In the genomic region with DNA sequence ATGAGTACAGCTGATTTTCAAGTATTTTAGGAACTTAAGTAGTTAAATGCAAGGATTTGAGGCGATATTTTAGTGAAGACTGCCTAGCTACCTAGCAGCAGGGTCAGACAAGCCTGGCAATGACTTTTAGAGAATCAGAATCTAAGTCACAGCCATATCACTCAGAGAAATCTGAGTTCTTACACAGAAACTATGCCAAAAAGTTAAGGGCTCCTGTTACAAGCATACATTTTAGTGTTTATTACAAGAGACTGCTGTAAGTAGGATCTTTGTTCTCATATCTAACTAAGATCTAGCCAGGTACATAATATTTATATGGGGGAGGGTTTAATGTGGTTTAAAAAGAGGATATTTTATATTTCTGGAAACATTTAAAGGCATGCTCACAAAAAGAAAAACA, we compare ENCODE assay signal across 21 cellular contexts. TPM values are rescaled to one million over a fixed set of nuclear protein-coding genes. Genes with fewer than 3 reads are reported as not detected.
DNase-seq lines count a peak whose midpoint lies in the region; ATAC-seq, FAIRE-seq and TF ChIP-seq lines count a peak whose summit lies in the region.
"Had no signal": no experiment of that assay in that cellular context is flagged by ENCODE, and none has a peak within 500 bp of the region (broad histone marks: within the 10 kb centered on the region; RNA-seq: fewer than 3 reads in every experiment).

No MANE protein-coding gene starts in this region.

- WGBS in sigmoid colon, 2 donors: 69 to 76% methylated on average over 1 of the region's 1 CpG

- no peak for TF ChIP-seq CTCF in PC-3 (conservative IDR thresholded peaks at IDR 0.05; ENCODE audit: low read depth, low read length)
- TF ChIP-seq CTCF in endothelial cell (IDR thresholded peaks at IDR 0.05; ENCODE audit: unreplicated experiment): no peak
- no peak for TF ChIP-seq CTCF in sigmoid colon (IDR thresholded peaks at IDR 0.05)

- POLR2A ChIA-PET in PC-3 (lab: Charles Lee; ENCODE audit: unreplicated experiment): interaction anchor here (0.6 kb wide), 1 partner anchor 14 kb away, joined by 4 read pairs; no protein-coding TSS in a partner anchor

- DNase-seq in H54 (ENCODE audit: insufficient read length, low spot score) (no peak), PC-3 (peak; percentile 61), endothelial cell (ENCODE audit: low spot score) (no peak), sigmoid colon (no peak), KG1 (lab: John Stamatoyannopoulos, UW) (no peak), SHP77 (lab: John Stamatoyannopoulos, UW) (no peak)
- DNase-seq: activated CD4-positive, alpha-beta T cell treated with anti-CD3 and anti-CD28 coated beads, Interleukin-2, amount 50 U/mL, for 4 hours; activated CD8-positive, alpha-beta memory T cell treated with anti-CD3 and anti-CD28 coated beads, Interleukin-2, amount 50 U/mL, for 48 hours; cerebellar nuclear complex; dorsolateral prefrontal cortex; left cardiac atrium; naive thymus-derived CD8-positive, alpha-beta T cell; NCI-H526 treated with DMSO at 0.1 percent for 48 hours; tibial artery had no signal

- no TSS peak for BruUV-seq in PC-3 (replicated peaks; lab: Mats Ljungman, UMichigan)

- no peak overlapping the region for H2AFZ ChIP-seq in PC-3 (ENCODE audit: low read length)

- FAIRE-seq in H54 (lab: Jason Lieb, UNC): peak; percentile 83

- no peaks in the 10 kb centered on the region for H3K9me3 Mint-ChIP-seq in endothelial cell (ENCODE audit: unreplicated experiment)
- H3K9me3 Mint-ChIP-seq: activated naive CD4-positive, alpha-beta T cell treated with anti-CD3 and anti-CD28 coated beads, Interleukin-2, amount 50 U/mL, for 72 hours; activated T-helper 17 cell treated with anti-CD3 and anti-CD28 coated beads, Interleukin-2, amount 50 U/mL, for 72 hours; naive thymus-derived CD8-positive, alpha-beta T cell; stimulated activated naive CD8-positive, alpha-beta T cell treated with anti-CD3 and anti-CD28 coated beads, Interleukin-15, Interleukin-2, amounts not matched to agents 100 ng/mL and 50 ng/mL, for 24 hours had no signal

- peaks cover 8% of the 10 kb centered on the region for H3K27me3 Mint-ChIP-seq in endothelial cell (ENCODE audit: unreplicated experiment)
- H3K27me3 Mint-ChIP-seq: activated T-helper 17 cell treated with anti-CD3 and anti-CD28 coated beads, Interleukin-2, amount 50 U/mL, for 72 hours; naive thymus-derived CD8-positive, alpha-beta T cell; stimulated activated naive CD8-positive, alpha-beta T cell treated with anti-CD3 and anti-CD28 coated beads, Interleukin-15, Interleukin-2, amounts not matched to agents 100 ng/mL and 50 ng/mL, for 24 hours had no signal

- H4K20me1 ChIP-seq in PC-3 (ENCODE audit: low read length): peaks cover 38% of the 10 kb centered on the region

- intact Hi-C loops in PC-3 (cut with micrococcal nuclease) (loop anchor here (2.0 to 5.0 kb wide), 2 partner anchors 19 to 33 kb away; no protein-coding TSS in a partner anchor), sigmoid colon (cut with DNase I) (no loop called here)

- CTCF ChIA-PET in PC-3 (lab: Charles Lee): no interaction called here

- H3K4me3 ChIP-seq in PC-3 (ENCODE audit: low read length): no peak overlapping the region
- H3K4me3 ChIP-seq in sigmoid colon: no peak overlapping the region
- H3K4me3 ChIP-seq: ascending aorta, dorsolateral prefrontal cortex, tibial artery had no signal

- H3K36me3 Mint-ChIP-seq in endothelial cell (ENCODE audit: low read depth, unreplicated experiment): peaks cover 9% of the 10 kb centered on the region

- no peaks in the 10 kb centered on the region for H3F3A ChIP-seq in PC-3 (ENCODE audit: low read length, unreplicated experiment)

- no peak overlapping the region for H3K9ac ChIP-seq in PC-3 (ENCODE audit: low read length)

- TF ChIP-seq POLR2A in H54 (IDR thresholded peaks at IDR 0.05; ENCODE audit: low read depth, low read length) (no peak), sigmoid colon (IDR thresholded peaks at IDR 0.05) (no peak)

- H3K27me3 ChIP-seq in PC-3 (ENCODE audit: low read length): no peaks in the 10 kb centered on the region
- no peaks in the 10 kb centered on the region for H3K27me3 ChIP-seq in sigmoid colon
- H3K27me3 ChIP-seq: ascending aorta, dorsolateral prefrontal cortex, tibial artery had no signal

- TF ChIP-seq EP300 in sigmoid colon (IDR thresholded peaks at IDR 0.05): no peak

- peak overlapping the region; percentile 46 for H3K4me2 ChIP-seq in PC-3 (ENCODE audit: low read length)

- H3K4me1 ChIP-seq in PC-3 (ENCODE audit: insufficient read depth, low read length) (peaks cover 39% of the 10 kb centered on the region), sigmoid colon (peaks cover 0 to 83% (median 68%) of the 10 kb centered on the region in 4 donors)

- H3K9me2 ChIP-seq in PC-3 (replicated peaks; ENCODE audit: low read length): no peaks in the 10 kb centered on the region

- ATAC-seq in PC-3 (peak; percentile 79), HG03039 (IDR thresholded peaks at IDR 0.05; ENCODE audit: unreplicated experiment) (no peak)
- ATAC-seq: activated naive CD4-positive, alpha-beta T cell treated with anti-CD3 and anti-CD28 coated beads, Interleukin-2, amount 50 U/mL, for 72 hours; activated T-helper 17 cell treated with anti-CD3 and anti-CD28 coated beads, Interleukin-2, amount 50 U/mL, for 72 hours; left cardiac atrium; naive thymus-derived CD8-positive, alpha-beta T cell; sciatic nerve had no signal

- H3K79me2 ChIP-seq in PC-3 (ENCODE audit: low read length): peaks cover 97% of the 10 kb centered on the region

- H3K9me3 ChIP-seq in PC-3 (ENCODE audit: low read length): no peaks in the 10 kb centered on the region
- H3K9me3 ChIP-seq in sigmoid colon: no peaks in the 10 kb centered on the region
- H3K9me3 ChIP-seq: ascending aorta, tibial artery had no signal

- peak overlapping the region; percentile 28 for H3K27ac ChIP-seq in PC-3 (ENCODE audit: low read length)
- peak overlapping the region in 3 of 4 donors; percentile 27 to 60 (median 59) for H3K27ac ChIP-seq in sigmoid colon
- H3K27ac ChIP-seq: ascending aorta, dorsolateral prefrontal cortex, epithelial cell of prostate, tibial artery had no signal

- H3K27ac Mint-ChIP-seq in endothelial cell (ENCODE audit: unreplicated experiment): peak overlapping the region; percentile 9
- H3K27ac Mint-ChIP-seq: activated naive CD4-positive, alpha-beta T cell treated with anti-CD3 and anti-CD28 coated beads, Interleukin-2, amount 50 U/mL, for 72 hours; activated T-helper 17 cell treated with anti-CD3 and anti-CD28 coated beads, Interleukin-2, amount 50 U/mL, for 72 hours; stimulated activated naive CD8-positive, alpha-beta T cell treated with anti-CD3 and anti-CD28 coated beads, Interleukin-15, Interleukin-2, amounts not matched to agents 100 ng/mL and 50 ng/mL, for 24 hours had no signal

- no peak overlapping the region for H3K4me3 Mint-ChIP-seq in endothelial cell (ENCODE audit: unreplicated experiment)
- H3K4me3 Mint-ChIP-seq: activated T-helper 17 cell treated with anti-CD3 and anti-CD28 coated beads, Interleukin-2, amount 50 U/mL, for 72 hours; stimulated activated naive CD8-positive, alpha-beta T cell treated with anti-CD3 and anti-CD28 coated beads, Interleukin-15, Interleukin-2, amounts not matched to agents 100 ng/mL and 50 ng/mL, for 24 hours had no signal

- H3K4me1 Mint-ChIP-seq in endothelial cell (ENCODE audit: unreplicated experiment): peaks cover 52% of the 10 kb centered on the region

- H3K36me3 ChIP-seq in PC-3 (ENCODE audit: low read depth, low read length) (no peaks in the 10 kb centered on the region), sigmoid colon (no peaks in the 10 kb centered on the region)
- H3K36me3 ChIP-seq: ascending aorta, tibial artery had no signal

RNA-seq across cellular contexts. Expression of a gene that starts 37.5 kb away (rescaled TPM):
- total RNA-seq in PC-3 (2014; rRNA removed) (81.1 and 97.4 TPM in 2 replicates), endothelial cell (ENCODE audit: unreplicated experiment) (51.1 TPM), sigmoid colon (10 to 100 TPM; 72.1 to 96.8 (median 77.4) TPM)
- 10 to 100 TPM in 2 of 3 donors, 1 to 10 TPM in 1; 8.0 to 12.6 (median 12.3) TPM for polyA plus RNA-seq in sigmoid colon
